Comparison of ENCODE assay signal across 8 cellular contexts in genomic region chr3:31981206-31982181, GRCh38. TPM values are rescaled to one million over a fixed set of nuclear protein-coding genes. Genes with fewer than 3 reads are reported as not detected.
DNase-seq lines count a peak whose midpoint lies in the region; ATAC-seq and TF ChIP-seq lines count a peak whose summit lies in the region.

Gene OSBPL10 (minus strand): TSS chr3:31981262. CDS start chr3:31981179, 83 bp downstream.
Gene ZNF860 (plus strand): TSS chr3:31981750. CDS start chr3:31989080, 7,330 bp downstream.

- TF ChIP-seq CTCF in DND-41 (IDR thresholded peaks at IDR 0.05; ENCODE audit: borderline replicate concordance, extremely low read depth, low read length, poor library complexity, severe bottlenecking) (no peak), HFFc6 (IDR thresholded peaks at IDR 0.05) (no peak), foreskin keratinocyte (conservative IDR thresholded peaks at IDR 0.05) (peak; percentile 20), upper lobe of left lung (IDR thresholded peaks at IDR 0.05) (no peak)

- peak within 1 kb of the TSS; percentile 98 for H3K4me2 ChIP-seq in DND-41 (ENCODE audit: insufficient read depth, low read length)

- no peaks in the 10 kb centered on the region for H3K79me2 ChIP-seq in DND-41 (ENCODE audit: insufficient read depth, low read length)

- H3K36me3 ChIP-seq in DND-41 (ENCODE audit: insufficient read depth, low read length) (no peaks in the 10 kb centered on the region), upper lobe of left lung (no peaks in the 10 kb centered on the region)
- no peaks in the 10 kb centered on the region for H3K36me3 ChIP-seq in naive thymus-derived CD4-positive, alpha-beta T cell (ENCODE audit: control insufficient read depth in 2 of 3, insufficient read depth in 3 of 3, low read length in 3 of 3)

- no peaks in the 10 kb centered on the region for H4K20me1 ChIP-seq in DND-41 (ENCODE audit: insufficient read depth, low read length)

- H2AFZ ChIP-seq in DND-41 (ENCODE audit: low read depth, low read length): peak within 1 kb of the TSS; percentile 78

- POLR2A ChIA-PET in naive thymus-derived CD4-positive, alpha-beta T cell (lab: Charles Lee): no interaction called here

- intact Hi-C loops in naive thymus-derived CD4-positive, alpha-beta T cell (cut with micrococcal nuclease): loop anchor here in 1 of 2 donors (2.0 kb wide), 1 partner anchor 63 kb away; no protein-coding TSS in a partner anchor

- TF ChIP-seq EP300 in upper lobe of left lung (IDR thresholded peaks at IDR 0.05): peak in 1 of 4 donors; percentile 27

- H3K9ac ChIP-seq in DND-41 (ENCODE audit: low read depth, low read length): peak within 1 kb of the TSS; percentile 43

- TF ChIP-seq POLR2A in upper lobe of left lung (IDR thresholded peaks at IDR 0.05): peak in 3 of 4 donors; percentile 22 to 61 (median 59)

- CTCF ChIA-PET in naive thymus-derived CD4-positive, alpha-beta T cell (lab: Charles Lee): interaction anchor here (0.6 to 1.2 kb wide), 3 partner anchors 36 to 1786 kb away, joined by 3 read pairs; no protein-coding TSS in a partner anchor

- H3K27ac ChIP-seq in DND-41 (ENCODE audit: low read length) (no peak within 1 kb of the TSS), foreskin keratinocyte (peak within 1 kb of the TSS; percentile 92), upper lobe of left lung (peak within 1 kb of the TSS; percentile 85 to 87 (median 86))
- H3K27ac ChIP-seq in naive thymus-derived CD4-positive, alpha-beta T cell (ENCODE audit: low read depth, low read length): no peak within 1 kb of the TSS

- no peaks in the 10 kb centered on the region for H3K36me3 Mint-ChIP-seq in HFFc6 (ENCODE audit: low read depth)
- H3K36me3 Mint-ChIP-seq in naive thymus-derived CD4-positive, alpha-beta T cell: peaks cover 0 to 4% (median 0%) of the 10 kb centered on the region in 5 donors

- H3K4me3 Mint-ChIP-seq in HFFc6: peak within 1 kb of the TSS; percentile 89
- H3K4me3 Mint-ChIP-seq in naive thymus-derived CD4-positive, alpha-beta T cell: peak within 1 kb of the TSS; percentile 82 to 95 (median 88)

- H3K4me1 ChIP-seq in DND-41 (ENCODE audit: insufficient read depth, low read length): peaks cover 14% of the 10 kb centered on the region
- H3K4me1 ChIP-seq in foreskin keratinocyte: peaks cover 17% of the 10 kb centered on the region
- H3K4me1 ChIP-seq in naive thymus-derived CD4-positive, alpha-beta T cell (ENCODE audit: control insufficient read depth in 2 of 2, insufficient read depth in 2 of 2, low read length in 2 of 2): no peaks in the 10 kb centered on the region
- peaks cover 7 to 25% (median 17%) of the 10 kb centered on the region in 4 donors for H3K4me1 ChIP-seq in upper lobe of left lung

- H3K9me3 ChIP-seq in DND-41 (ENCODE audit: insufficient read depth, low read length, severe bottlenecking): no peaks in the 10 kb centered on the region
- H3K9me3 ChIP-seq in naive thymus-derived CD4-positive, alpha-beta T cell (ENCODE audit: control insufficient read depth in 2 of 3, low read length in 3 of 3): no peaks in the 10 kb centered on the region
- H3K9me3 ChIP-seq in upper lobe of left lung: no peaks in the 10 kb centered on the region

- ATAC-seq in DND-41 (ENCODE audit: insufficient read depth, low read depth) (no peak), foreskin keratinocyte (peak; percentile 75), upper lobe of left lung (ENCODE audit: low FRiP score in 2 of 2) (peak; percentile 91 to 95), GM21786 (IDR thresholded peaks at IDR 0.05; ENCODE audit: unreplicated experiment) (no peak)
- ATAC-seq in naive thymus-derived CD4-positive, alpha-beta T cell: peak; percentile 63

- no peak for DNase-seq in DND-41
- DNase-seq in HFFc6: peak; percentile 83
- DNase-seq in NCI-H524 treated with DMSO at 0.1 percent for 48 hours (lab: John Stamatoyannopoulos, UW): peak; percentile 14
- peak; percentile 69 for DNase-seq in activated effector memory CD4-positive, alpha-beta T cell treated with anti-CD3 and anti-CD28 coated beads, Interleukin-2, amount 50 U/mL, for 16 hours
- DNase-seq in foreskin keratinocyte: peak; percentile 83 to 90
- DNase-seq in naive thymus-derived CD4-positive, alpha-beta T cell: peak in 6 of 9 donors; percentile 2 to 32 (median 8)
- DNase-seq in upper lobe of left lung: peak; percentile 93 to 95

- no peaks in the 10 kb centered on the region; the same call in 1 of the 2 replicates for H3K27me3 Mint-ChIP-seq in HFFc6 (ENCODE audit: insufficient read depth)
- H3K27me3 Mint-ChIP-seq in naive thymus-derived CD4-positive, alpha-beta T cell: peaks cover 24 to 57% (median 39%) of the 10 kb centered on the region in 5 donors

- H3K27ac Mint-ChIP-seq in HFFc6: peak within 1 kb of the TSS; percentile 56
- H3K27ac Mint-ChIP-seq in naive thymus-derived CD4-positive, alpha-beta T cell: peak within 1 kb of the TSS in 3 of 9 donors; percentile 10 to 84 (median 16)

- peaks cover 9% of the 10 kb centered on the region for H3K4me1 Mint-ChIP-seq in HFFc6 (ENCODE audit: low read depth)
- H3K4me1 Mint-ChIP-seq in naive thymus-derived CD4-positive, alpha-beta T cell: peaks cover 0 to 26% (median 12%) of the 10 kb centered on the region in 7 donors

- peak within 1 kb of the TSS; percentile 22 to 69; a peak in 3 of 4 replicates for H3K4me3 ChIP-seq in DND-41 (ENCODE audit: low read depth in 1 of 2, low read length in 2 of 2)
- H3K4me3 ChIP-seq in naive thymus-derived CD4-positive, alpha-beta T cell (ENCODE audit: low read length): peak within 1 kb of the TSS; percentile 56
- peak within 1 kb of the TSS; percentile 47 to 88 (median 66) for H3K4me3 ChIP-seq in upper lobe of left lung

- 18 to 20% methylated on average over 35 to 40 of the region's 65 CpGs for WGBS in upper lobe of left lung, 2 donors

- peaks cover 23% of the 10 kb centered on the region for H3K27me3 ChIP-seq in DND-41 (ENCODE audit: insufficient read depth, low read length, poor library complexity)
- no peaks in the 10 kb centered on the region for H3K27me3 ChIP-seq in foreskin keratinocyte
- peaks cover 8 to 9% of the 10 kb centered on the region in 2 donors for H3K27me3 ChIP-seq in naive thymus-derived CD4-positive, alpha-beta T cell (ENCODE audit: control insufficient read depth in 2 of 2, insufficient read depth in 2 of 2, low read length in 2 of 2)
- H3K27me3 ChIP-seq in upper lobe of left lung: peaks cover 0 to 7% (median 0%) of the 10 kb centered on the region in 4 donors

- H3K9me3 Mint-ChIP-seq in HFFc6: no peaks in the 10 kb centered on the region
- H3K9me3 Mint-ChIP-seq in naive thymus-derived CD4-positive, alpha-beta T cell: peaks cover 0 to 2% (median 0%) of the 10 kb centered on the region in 11 donors

RNA-seq across cellular contexts. Expression of gene OSBPL10, which starts in this region (rescaled TPM):
- 1 to 10 TPM; 7.3 to 8.9 (median 8.6) TPM for total RNA-seq in HFFc6 (2021; fragmentation: NEBNext Ultra II Directional; extraction: Animal tissue kit (Norgen Biotek cat#: 25700))
- total RNA-seq in foreskin keratinocyte (57.2 and 58.2 TPM in 2 replicates), upper lobe of left lung (10 to 100 TPM; 13.6 to 73.9 (median 24.4) TPM)
- polyA plus RNA-seq in foreskin keratinocyte: 18.2 and 20.1 TPM in 2 replicates
- total RNA-seq in naive thymus-derived CD4-positive, alpha-beta T cell: 1 to 10 TPM in 3 of 5 experiments, under 1 TPM in 2; 0.30 to 6.8 (median 1.5) TPM
- under 1 TPM; 0.15 TPM for polyA plus RNA-seq in naive thymus-derived CD4-positive, alpha-beta T cell

RNA-seq across cellular contexts. Expression of gene ZNF860, which starts in this region (rescaled TPM):
- under 1 TPM; 0.14 to 0.33 (median 0.17) TPM for total RNA-seq in HFFc6 (2021; fragmentation: NEBNext Ultra II Directional; extraction: Animal tissue kit (Norgen Biotek cat#: 25700))
- 7.9 and 9.4 TPM in 2 replicates for total RNA-seq in foreskin keratinocyte
- polyA plus RNA-seq in foreskin keratinocyte: 1.4 and 1.5 TPM in 2 replicates
- under 1 TPM in 3 of 5 experiments, not detected in 2; 0.11 to 0.32 (median 0.15) TPM for total RNA-seq in naive thymus-derived CD4-positive, alpha-beta T cell
- polyA plus RNA-seq in naive thymus-derived CD4-positive, alpha-beta T cell: not detected
- 1 to 10 TPM in 5 of 6 donors, not detected in 1; 1.0 to 2.6 (median 1.2) TPM for total RNA-seq in upper lobe of left lung

Comparison
In these comparisons a context has a peak if more than half of its experiments do, and no peak if none do; other contexts are left out.
1. RNA of gene OSBPL10 (polyA plus RNA-seq): 18.2 to 20.1 TPM in foreskin keratinocyte; 0.15 TPM in naive thymus-derived CD4-positive, alpha-beta T cell; every median in the first group is over 10 times any median in the second.
2. ATAC-seq: peak in foreskin keratinocyte (single experiment), naive thymus-derived CD4-positive, alpha-beta T cell (single experiment) and upper lobe of left lung (2 of 2); none in DND-41 (single experiment) and GM21786 (single experiment).
3. H3K27ac ChIP-seq: peak in foreskin keratinocyte (single experiment) and upper lobe of left lung (4 of 4); none in DND-41 (single experiment) and naive thymus-derived CD4-positive, alpha-beta T cell (single experiment).
4. Peak in every context shown above with its lines, with median percentiles within 50 percentile points of each other: H3K4me3 ChIP-seq.